Comparison of ENCODE assay signal across 19 cellular contexts in genomic region chr6:46606318-46606717, GRCh38. TPM values are rescaled to one million over a fixed set of nuclear protein-coding genes. Genes with fewer than 3 reads are reported as not detected.
DNase-seq lines count a peak whose midpoint lies in the region; TF ChIP-seq lines count a peak whose summit lies in the region.
"Had no signal": no experiment of that assay in that cellular context is flagged by ENCODE, and none has a peak within 500 bp of the region (broad histone marks: within the 10 kb centered on the region; RNA-seq: fewer than 3 reads in every experiment).

No MANE protein-coding gene starts in this region.

- CTCF ChIA-PET in MCF 10A (lab: Yijun Ruan, JAX) = no interaction called here
- CTCF ChIA-PET in mammary epithelial cell (lab: Charles Lee; ENCODE audit: low non-redundant PET) = no interaction called here

- no peak overlapping the region for H3K4me2 ChIP-seq in mammary epithelial cell (ENCODE audit: insufficient read depth, low read depth, low read length)
- H3K4me2 ChIP-seq in hepatocyte = no peak overlapping the region
- H3K4me2 ChIP-seq: BLaER1 treated with 17β-estradiol and CSF1 and Interleukin-3, amounts not matched to agents 10 nM and 100 nM had no signal

- no peaks in the 10 kb centered on the region for H4K20me1 ChIP-seq in mammary epithelial cell (ENCODE audit: insufficient read depth, low read length)
- H4K20me1 ChIP-seq in hepatocyte (ENCODE audit: insufficient read depth, poor library complexity, severe bottlenecking) = no peaks in the 10 kb centered on the region
- H4K20me1 ChIP-seq: BLaER1 treated with 17β-estradiol and CSF1 and Interleukin-3, amounts not matched to agents 10 nM and 100 nM had no signal

- intact Hi-C loops in MCF 10A (cut with micrococcal nuclease) = no loop called here
- intact Hi-C loops in mammary epithelial cell (cut with micrococcal nuclease) = no loop called here

- no peaks in the 10 kb centered on the region for H3K9me3 Mint-ChIP-seq in MCF 10A (ENCODE audit: unreplicated experiment)
- H3K9me3 Mint-ChIP-seq: naive thymus-derived CD4-positive, alpha-beta T cell had no signal

- H3K4me3 ChIP-seq in mammary epithelial cell (replicated peaks in 1 of 3; ENCODE audit: insufficient read depth in 1 of 3, low read depth in 2 of 3, low read length in 3 of 3) (no peak overlapping the region), hepatocyte (no peak overlapping the region), coronary artery (no peak overlapping the region)
- H3K4me3 ChIP-seq: BLaER1 treated with 17β-estradiol and CSF1 and Interleukin-3, amounts not matched to agents 10 nM and 100 nM; testis had no signal

- dilution Hi-C loops in mammary epithelial cell (cut with HindIII; ENCODE audit: low sequenced_read_pairs) = no loop called here

- no peaks in the 10 kb centered on the region for H3K27me3 Mint-ChIP-seq in MCF 10A (ENCODE audit: insufficient read depth, unreplicated experiment)

- H3K4me1 Mint-ChIP-seq in MCF 10A (ENCODE audit: insufficient read depth, unreplicated experiment) = no peaks in the 10 kb centered on the region
- H3K4me1 Mint-ChIP-seq: immature natural killer cell had no signal

- DNase-seq in MCF 10A (ENCODE audit: unreplicated experiment) (peak; percentile 1), mammary epithelial cell (no peak), NCI-H2227 treated with DMSO at 0.1 percent for 48 hours (lab: John Stamatoyannopoulos, UW) (peak; percentile 59), foreskin melanocyte (peak; percentile 50), putamen (ENCODE audit: low spot score) (peak; percentile 76), hepatocyte (ENCODE audit: low spot score) (no peak), coronary artery (ENCODE audit: low spot score) (no peak), EL (no peak)
- DNase-seq: activated CD4-positive, alpha-beta T cell treated with anti-CD3 and anti-CD28 coated beads for 48 hours; activated CD8-positive, alpha-beta memory T cell treated with anti-CD3 and anti-CD28 coated beads, Interleukin-2, amount 10 ng/mL, durations not matched to agents 7 days and 5 days; HCEC 1CT; immature natural killer cell; mesenchymal stem cell; naive thymus-derived CD4-positive, alpha-beta T cell; T-helper 1 cell; testis had no signal

- POLR2A ChIA-PET in MCF 10A (lab: Yijun Ruan, JAX) = no interaction called here

- H3K27ac ChIP-seq in mammary epithelial cell (ENCODE audit: insufficient read depth, low read depth, low read length) (no peak overlapping the region), hepatocyte (no peak overlapping the region), coronary artery (no peak overlapping the region)
- H3K27ac ChIP-seq: BLaER1 treated with 17β-estradiol and CSF1 and Interleukin-3, amounts not matched to agents 10 nM and 100 nM; testis had no signal

- BruUV-seq in MCF 10A (replicated peaks; lab: Mats Ljungman, UMichigan) (no TSS peak), mammary epithelial cell (replicated peaks; lab: Mats Ljungman, UMichigan) (no TSS peak)

- H3K27me3 ChIP-seq in mammary epithelial cell (ENCODE audit: insufficient read depth, low read length) (peaks cover 2% of the 10 kb centered on the region), hepatocyte (no peaks in the 10 kb centered on the region)
- H3K27me3 ChIP-seq: BLaER1 treated with 17β-estradiol and CSF1 and Interleukin-3, amounts not matched to agents 10 nM and 100 nM; testis had no signal

- H2AFZ ChIP-seq in mammary epithelial cell (ENCODE audit: low read depth, low read length) (no peak overlapping the region), hepatocyte (no peak overlapping the region)

- no peak overlapping the region for H3K4me3 Mint-ChIP-seq in MCF 10A (ENCODE audit: unreplicated experiment)
- H3K4me3 Mint-ChIP-seq: activated CD8-positive, alpha-beta memory T cell treated with anti-CD3 and anti-CD28 coated beads, Interleukin-2, amount 10 ng/mL, durations not matched to agents 7 days and 5 days; activated naive CD8-positive, alpha-beta T cell; immature natural killer cell; naive thymus-derived CD4-positive, alpha-beta T cell had no signal

- H3K9me3 ChIP-seq in mammary epithelial cell (replicated peaks; ENCODE audit: insufficient read depth, low read length) (no peaks in the 10 kb centered on the region), hepatocyte (ENCODE audit: low read depth) (no peaks in the 10 kb centered on the region)
- H3K9me3 ChIP-seq: BLaER1 treated with 17β-estradiol and CSF1 and Interleukin-3, amounts not matched to agents 10 nM and 100 nM; testis had no signal

- TF ChIP-seq CTCF in MCF 10A (IDR thresholded peaks at IDR 0.05; ENCODE audit: unreplicated experiment) = no peak
- TF ChIP-seq CTCF in mammary epithelial cell (conservative IDR thresholded peaks at IDR 0.05 in 1 of 2, IDR thresholded peaks at IDR 0.05 in 1 of 2; ENCODE audit: extremely low read depth in 1 of 2, insufficient read depth in 1 of 2, low read depth in 1 of 2, low read length in 2 of 2) = no peak
- no peak for TF ChIP-seq CTCF in hepatocyte (IDR thresholded peaks at IDR 0.05; ENCODE audit: poor library complexity)
- TF ChIP-seq CTCF in coronary artery (IDR thresholded peaks at IDR 0.05) = no peak

- H3K36me3 Mint-ChIP-seq in MCF 10A (ENCODE audit: insufficient read depth, unreplicated experiment) = no peaks in the 10 kb centered on the region
- H3K36me3 Mint-ChIP-seq: activated CD8-positive, alpha-beta memory T cell treated with anti-CD3 and anti-CD28 coated beads, Interleukin-2, amount 10 ng/mL, durations not matched to agents 7 days and 5 days; activated naive CD8-positive, alpha-beta T cell; immature natural killer cell had no signal

- H3K27ac Mint-ChIP-seq in MCF 10A (ENCODE audit: low read depth, unreplicated experiment) = no peak overlapping the region
- H3K27ac Mint-ChIP-seq: activated CD8-positive, alpha-beta memory T cell treated with anti-CD3 and anti-CD28 coated beads, Interleukin-2, amount 10 ng/mL, durations not matched to agents 7 days and 5 days; activated naive CD8-positive, alpha-beta T cell; immature natural killer cell; naive thymus-derived CD4-positive, alpha-beta T cell had no signal

- no peaks in the 10 kb centered on the region for H3K9me2 ChIP-seq in hepatocyte (replicated peaks; ENCODE audit: insufficient read depth)

- no peaks in the 10 kb centered on the region for H3K36me3 ChIP-seq in mammary epithelial cell (ENCODE audit: insufficient read depth, low read length)
- H3K36me3 ChIP-seq in hepatocyte (replicated peaks; ENCODE audit: insufficient read depth, low read depth) = no peaks in the 10 kb centered on the region
- H3K36me3 ChIP-seq: BLaER1 treated with 17β-estradiol and CSF1 and Interleukin-3, amounts not matched to agents 10 nM and 100 nM had no signal

- H3K79me2 ChIP-seq in mammary epithelial cell (ENCODE audit: insufficient read depth, low read length) = no peaks in the 10 kb centered on the region
- no peaks in the 10 kb centered on the region for H3K79me2 ChIP-seq in hepatocyte

- no peak overlapping the region for H3K9ac ChIP-seq in mammary epithelial cell (ENCODE audit: insufficient read depth, low read length)
- H3K9ac ChIP-seq: BLaER1 treated with 17β-estradiol and CSF1 and Interleukin-3, amounts not matched to agents 10 nM and 100 nM had no signal

- H3K4me1 ChIP-seq in mammary epithelial cell (ENCODE audit: insufficient read depth, low read length) (no peaks in the 10 kb centered on the region), hepatocyte (ENCODE audit: insufficient read depth) (no peaks in the 10 kb centered on the region)
- H3K4me1 ChIP-seq: BLaER1 treated with 17β-estradiol and CSF1 and Interleukin-3, amounts not matched to agents 10 nM and 100 nM; testis had no signal

- 93% methylated on average over 3 of the region's 3 CpGs for WGBS in mammary epithelial cell (ENCODE audit: low coverage, missing lambda C conversion rate)
- WGBS in hepatocyte (ENCODE audit: low lambda C conversion rate, missing lambda C conversion rate) = 87% methylated on average over 3 of the region's 3 CpGs

- in situ Hi-C loops in mammary epithelial cell (cut with MboI; ENCODE audit: low sequenced_read_pairs in 2 of 2) = loop anchor here in 1 of 2 donors (25.0 kb wide), 1 partner anchor 169 kb away; no protein-coding TSS in a partner anchor

RNA-seq across cellular contexts. Expression of gene CYP39A1, which starts 46.3 kb away (rescaled TPM):
- total RNA-seq in MCF 10A (2022) (7.2 and 7.4 TPM in 2 replicates), mammary epithelial cell (1 to 10 TPM; 2.4 to 5.2 TPM), hepatocyte (7.5 and 9.2 TPM in 2 replicates)
- polyA plus RNA-seq in mammary epithelial cell (0.65 TPM), hepatocyte (2.8 and 5.2 TPM in 2 replicates)
- polyA minus RNA-seq in mammary epithelial cell = not detected
- total RNA-seq: A673; activated CD8-positive, alpha-beta memory T cell treated with anti-CD3 and anti-CD28 coated beads, Interleukin-2, amount 10 ng/mL, durations not matched to agents 7 days and 5 days; naive thymus-derived CD4-positive, alpha-beta T cell had no signal
- polyA plus RNA-seq: immature natural killer cell; naive thymus-derived CD4-positive, alpha-beta T cell had no signal

RNA-seq across cellular contexts. Expression of gene SLC25A27, which starts 46.5 kb away (rescaled TPM):
- total RNA-seq in MCF 10A (2022) (21.7 and 36.9 TPM in 2 replicates), mammary epithelial cell (10 to 100 TPM; 11.8 to 18.1 TPM), hepatocyte (7.0 and 11.9 TPM in 2 replicates)
- polyA plus RNA-seq in mammary epithelial cell (3.5 TPM), hepatocyte (3.0 and 5.1 TPM in 2 replicates)
- polyA minus RNA-seq in mammary epithelial cell = not detected
- polyA plus RNA-seq: immature natural killer cell had no signal

Comparison
In these comparisons a context has a peak if more than half of its experiments do, and no peak if none do; other contexts are left out.
1. DNase-seq: peak in MCF 10A (single experiment), NCI-H2227 treated with DMSO at 0.1 percent for 48 hours (single experiment), foreskin melanocyte (single experiment) and putamen (single experiment); none in mammary epithelial cell (single experiment), hepatocyte (single experiment), coronary artery (single experiment) and EL (single experiment).